In genomic region chr9:114738581-114739316, GRCh38 we compare ENCODE assay signal across 8 cellular contexts. TPM values are rescaled to one million over a fixed set of nuclear protein-coding genes. Genes with fewer than 3 reads are reported as not detected.
A peak's percentile ranks its signal among the peaks of the same experiment; 100 is the strongest.
DNase-seq lines count a peak whose midpoint lies in the region; ATAC-seq and TF ChIP-seq lines count a peak whose summit lies in the region.

No MANE protein-coding gene starts in this region.

- TF ChIP-seq CTCF in VCaP (conservative IDR thresholded peaks at IDR 0.05) (peak; percentile 88), MCF 10A (IDR thresholded peaks at IDR 0.05; ENCODE audit: unreplicated experiment) (peak; percentile 85)

- BruUV-seq in MCF 10A (replicated peaks; lab: Mats Ljungman, UMichigan): no TSS peak

- no peak overlapping the region for H3K27ac Mint-ChIP-seq in MCF 10A (ENCODE audit: low read depth, unreplicated experiment)

- no peaks in the 10 kb centered on the region for H3K9me3 Mint-ChIP-seq in MCF 10A (ENCODE audit: unreplicated experiment)

- no peaks in the 10 kb centered on the region for H3K36me3 Mint-ChIP-seq in MCF 10A (ENCODE audit: insufficient read depth, unreplicated experiment)

- intact Hi-C loops in MCF 10A (cut with micrococcal nuclease): loop anchor here (1.0 to 5.0 kb wide), 7 partner anchors 56 to 784 kb away; partner anchors contain the start of gene TEX48

- CTCF ChIA-PET in MCF 10A (lab: Yijun Ruan, JAX): interaction anchor here (0.5 to 13.4 kb wide), 33 partner anchors 16 to 786 kb away, joined by 3 to 286 read pairs (median 4); partner anchors contain the start of gene TEX48

- no peaks in the 10 kb centered on the region for H3K27me3 Mint-ChIP-seq in MCF 10A (ENCODE audit: insufficient read depth, unreplicated experiment)

- H3K4me1 Mint-ChIP-seq in MCF 10A (ENCODE audit: insufficient read depth, unreplicated experiment): peaks cover 23% of the 10 kb centered on the region

- DNase-seq in D341Med (ENCODE audit: low spot score): peak; percentile 67
- peak; percentile 86 for DNase-seq in HCEC 1CT
- peak; percentile 36 for DNase-seq in NCI-H2107 treated with DMSO at 0.1 percent for 48 hours (lab: John Stamatoyannopoulos, UW; ENCODE audit: unreplicated experiment)
- peak; percentile 87 for DNase-seq in MCF 10A (ENCODE audit: unreplicated experiment)
- DNase-seq in iPS-NIHi7 (ENCODE audit: extremely low spot score): peak; percentile 89
- DNase-seq in stimulated activated CD4-positive, alpha-beta T cell treated with anti-CD3 and anti-CD28 coated beads, Interleukin-1b, Interleukin-23, amount 100 ng/mL, for 1 hour (ENCODE audit: low read depth in 2 of 2): peak; percentile 32 to 50

- POLR2A ChIA-PET in MCF 10A (lab: Yijun Ruan, JAX): interaction anchor here (1.5 to 2.1 kb wide), 2 partner anchors 168 to 169 kb away, joined by 5 to 6 read pairs; no protein-coding TSS in a partner anchor

- H3K4me3 Mint-ChIP-seq in MCF 10A (ENCODE audit: unreplicated experiment): no peak overlapping the region

- no peak for ATAC-seq in HG03565 (IDR thresholded peaks at IDR 0.05; ENCODE audit: unreplicated experiment)

- H3K27ac ChIP-seq in VCaP: no peak overlapping the region; the same call in 1 of the 2 replicates

RNA-seq across cellular contexts. Expression of gene TEX48, which starts 56.8 kb away (rescaled TPM):
- not detected in 2 replicates for total RNA-seq in MCF 10A (2022)

Comparison
In these comparisons a context has a peak if more than half of its experiments do, and no peak if none do; other contexts are left out.
1. DNase-seq: peak in every context shown above with its lines; median percentile 89 in iPS-NIHi7; 87 in MCF 10A; 86 in HCEC 1CT; 67 in D341Med; 41 in stimulated activated CD4-positive, alpha-beta T cell treated with anti-CD3 and anti-CD28 coated beads, Interleukin-1b, Interleukin-23, amount 100 ng/mL, for 1 hour; 36 in NCI-H2107 treated with DMSO at 0.1 percent for 48 hours.